ENCODE assay signal across 2 cellular contexts in the genomic region with DNA sequence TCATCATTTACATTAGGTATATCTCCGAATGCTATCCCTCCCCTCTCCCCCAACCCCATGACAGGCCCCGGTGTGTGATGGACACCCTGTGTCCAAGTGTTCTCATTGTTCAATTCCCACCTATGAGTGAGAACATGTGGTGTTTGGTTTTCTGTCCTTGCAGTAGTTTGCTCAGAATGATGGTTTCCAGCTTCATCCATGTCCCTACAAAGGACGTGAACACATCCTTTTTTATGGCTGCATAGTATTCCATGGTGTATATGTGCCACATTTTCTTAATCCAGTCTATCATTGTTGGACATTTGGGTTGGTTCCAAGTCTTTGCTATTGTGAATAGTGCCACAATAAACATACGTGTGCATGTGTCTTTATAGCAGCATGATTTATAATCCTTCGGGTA. TPM values are rescaled to one million over a fixed set of nuclear protein-coding genes. Genes with fewer than 3 reads are reported as not detected.
"Had no signal": no experiment of that assay in that cellular context is flagged by ENCODE, and none has a peak within 500 bp of the region (broad histone marks: within the 10 kb centered on the region; RNA-seq: fewer than 3 reads in every experiment).

No MANE protein-coding gene starts in this region.

RNA-seq across cellular contexts. Expression of a gene that starts 36.4 kb away (rescaled TPM):
- total RNA-seq: ascending aorta had no signal
- polyA plus RNA-seq: cardiac muscle cell had no signal
